In genomic region chr16:89489040-89489721, GRCh38 we compare ENCODE assay signal across 8 cellular contexts. TPM values are rescaled to one million over a fixed set of nuclear protein-coding genes. Genes with fewer than 3 reads are reported as not detected.
A peak's percentile ranks its signal among the peaks of the same experiment; 100 is the strongest.
DNase-seq lines count a peak whose midpoint lies in the region; ATAC-seq and TF ChIP-seq lines count a peak whose summit lies in the region.

No MANE protein-coding gene starts in this region.

- peaks cover 0 to 4% of the 10 kb centered on the region in 2 experiments; a peak in 1 of 5 replicates for H3K9me3 Mint-ChIP-seq in H9
- no peaks in the 10 kb centered on the region for H3K9me3 Mint-ChIP-seq in activated CD8-positive, alpha-beta T cell treated with anti-CD3 and anti-CD28 coated beads for 36 hours

- peak; percentile 45; the same call in 2 of the 3 replicates for TF ChIP-seq CTCF in H9 (conservative IDR thresholded peaks at IDR 0.05)
- peak; percentile 29 for TF ChIP-seq CTCF in activated CD8-positive, alpha-beta T cell treated with anti-CD3 and anti-CD28 coated beads for 36 hours (IDR thresholded peaks at IDR 0.05)
- TF ChIP-seq CTCF in lower lobe of right lung (IDR thresholded peaks at IDR 0.05): peak; percentile 34

- H3K27ac ChIP-seq in H9 (ENCODE audit: insufficient read length, low read depth, low read length) (no peak overlapping the region), ectodermal cell (ENCODE audit: insufficient read depth, low read depth, low read length, poor library complexity, severe bottlenecking) (peak overlapping the region; percentile 91), lower lobe of right lung (peak overlapping the region; percentile 97)

- POLR2A ChIA-PET in activated CD8-positive, alpha-beta T cell treated with anti-CD3 and anti-CD28 coated beads for 36 hours (lab: Charles Lee): interaction anchor here (0.6 to 4.3 kb wide), 24 partner anchors 9 to 193 kb away, joined by 3 to 39 read pairs (median 4); partner anchors contain the start of gene SPG7

- no peak overlapping the region for H4K5ac ChIP-seq in H9 (ENCODE audit: insufficient read length, low read depth, low read length)

- whole genome bisulfite sequencing in H9 (ENCODE audit: extremely low coverage, insufficient read length, low lambda C conversion rate): no CpG with 5 or more reads among the region's 49 CpGs
- 0% methylated on average over 48 to 49 of the region's 49 CpGs for WGBS in ectodermal cell, 2 experiments

- H3K79me2 ChIP-seq in H9 (ENCODE audit: insufficient read depth, low read length): peaks cover 48% of the 10 kb centered on the region

- peaks cover 8% of the 10 kb centered on the region for H3K23me2 ChIP-seq in H9 (ENCODE audit: insufficient read length, low read depth, low read length, poor library complexity, severe bottlenecking)

- no peak overlapping the region for H4K91ac ChIP-seq in H9 (ENCODE audit: insufficient read length, low read depth, low read length)

- H2AK5ac ChIP-seq in H9 (ENCODE audit: insufficient read length, low read length): no peak overlapping the region

- H2BK20ac ChIP-seq in H9 (ENCODE audit: low read depth, low read length, poor library complexity, severe bottlenecking): no peak overlapping the region

- no peak overlapping the region for H3K18ac ChIP-seq in H9 (ENCODE audit: insufficient read length, low read depth, low read length)

- H3K27me3 ChIP-seq in H9 (ENCODE audit: insufficient read depth, low read length): no peaks in the 10 kb centered on the region
- H3K27me3 ChIP-seq in ectodermal cell (ENCODE audit: control insufficient read depth, insufficient read depth, low read length, poor library complexity, severe bottlenecking): no peaks in the 10 kb centered on the region
- no peaks in the 10 kb centered on the region for H3K27me3 ChIP-seq in lower lobe of right lung (ENCODE audit: low read depth)

- no peak overlapping the region for H4K8ac ChIP-seq in H9 (replicated peaks; ENCODE audit: insufficient read length, low read depth, low read length)

- H2BK120ac ChIP-seq in H9 (ENCODE audit: low read depth, low read length, poor library complexity, severe bottlenecking): no peak overlapping the region

- CTCF ChIA-PET in activated CD8-positive, alpha-beta T cell treated with anti-CD3 and anti-CD28 coated beads for 36 hours (lab: Charles Lee): interaction anchor here (1.2 kb wide), 1 partner anchor 22 kb away, joined by 3 read pairs; no protein-coding TSS in a partner anchor

- peaks cover 0 to 10% (median 8%) of the 10 kb centered on the region in 3 experiments; a peak in 6 of 7 replicates for H3K36me3 Mint-ChIP-seq in H9 (ENCODE audit: insufficient read depth in 1 of 3, low read depth in 3 of 3)
- H3K36me3 Mint-ChIP-seq in activated CD8-positive, alpha-beta T cell treated with anti-CD3 and anti-CD28 coated beads for 36 hours (ENCODE audit: low read depth): peaks cover 39% of the 10 kb centered on the region

- H3K79me1 ChIP-seq in H9 (ENCODE audit: insufficient read depth, low read depth, low read length, poor library complexity, severe bottlenecking): peaks cover 5% of the 10 kb centered on the region

- H3K9me3 ChIP-seq in H9 (ENCODE audit: control insufficient read depth, low read depth, low read length) (no peaks in the 10 kb centered on the region), ectodermal cell (ENCODE audit: control insufficient read depth, low read length) (no peaks in the 10 kb centered on the region), lower lobe of right lung (no peaks in the 10 kb centered on the region)

- peak overlapping the region; percentile 91 to 95 for H3K4me3 Mint-ChIP-seq in H9
- peak overlapping the region; percentile 96 for H3K4me3 Mint-ChIP-seq in activated CD8-positive, alpha-beta T cell treated with anti-CD3 and anti-CD28 coated beads for 36 hours

- peak overlapping the region; percentile 98 to 99 (median 98) for H3K27ac Mint-ChIP-seq in H9
- H3K27ac Mint-ChIP-seq in activated CD8-positive, alpha-beta T cell treated with anti-CD3 and anti-CD28 coated beads for 36 hours: peak overlapping the region; percentile 96

- ATAC-seq in activated CD8-positive, alpha-beta T cell treated with anti-CD3 and anti-CD28 coated beads for 36 hours: peak; percentile 32
- ATAC-seq in lower lobe of right lung (peak; percentile 55 to 80), GM21529 (IDR thresholded peaks at IDR 0.05; ENCODE audit: unreplicated experiment) (no peak)

- no peak overlapping the region for H2BK5ac ChIP-seq in H9 (ENCODE audit: insufficient read length, low read length)

- H3K23ac ChIP-seq in H9 (ENCODE audit: insufficient read length, low read depth, low read length): no peak overlapping the region

- peak; percentile 83 for DNase-seq in Caki2 (ENCODE audit: low read depth)
- peak; percentile 71 for DNase-seq in H9
- DNase-seq in NCI-H774 (lab: John Stamatoyannopoulos, UW): peak; percentile 9
- peak; percentile 93 for DNase-seq in activated CD8-positive, alpha-beta T cell treated with anti-CD3 and anti-CD28 coated beads for 36 hours
- DNase-seq in lower lobe of right lung: peak; percentile 91
- DNase-seq in stimulated activated CD4-positive, alpha-beta T cell treated with anti-CD3 and anti-CD28 coated beads, Interleukin-4, amount 100 ng/mL, for 48 hours (ENCODE audit: low read depth in 2 of 2): peak; percentile 65 to 78

- no peaks in the 10 kb centered on the region for H4K20me1 ChIP-seq in H9 (ENCODE audit: control insufficient read depth, insufficient read depth, insufficient read length)

- H2BK12ac ChIP-seq in H9 (ENCODE audit: insufficient read length, low read depth, low read length): no peak overlapping the region

- H3T11ph ChIP-seq in H9 (ENCODE audit: low read length): no peak overlapping the region

- no peak overlapping the region for H3K14ac ChIP-seq in H9 (ENCODE audit: insufficient read depth, low read length)

- no peak overlapping the region for H2BK15ac ChIP-seq in H9 (ENCODE audit: low read depth, low read length)

- H3K4me3 ChIP-seq in ectodermal cell (ENCODE audit: insufficient read depth, low read depth, low read length) (peak overlapping the region; percentile 98), lower lobe of right lung (peak overlapping the region; percentile 79)

- peak overlapping the region; percentile 49 for H3K9ac ChIP-seq in H9 (ENCODE audit: extremely low read depth, insufficient read length, low read length)

- peaks cover 48 to 51% of the 10 kb centered on the region in 2 experiments for H3K4me1 Mint-ChIP-seq in H9
- peaks cover 61% of the 10 kb centered on the region for H3K4me1 Mint-ChIP-seq in activated CD8-positive, alpha-beta T cell treated with anti-CD3 and anti-CD28 coated beads for 36 hours (ENCODE audit: low read depth)

- H3K4me1 ChIP-seq in H9 (ENCODE audit: insufficient read depth, low read length) (peaks cover 3% of the 10 kb centered on the region; the same call in 1 of the 2 replicates), ectodermal cell (ENCODE audit: control insufficient read depth, insufficient read depth, low read length) (peaks cover 30% of the 10 kb centered on the region), lower lobe of right lung (peaks cover 63% of the 10 kb centered on the region)

- no peaks in the 10 kb centered on the region for H3K27me3 Mint-ChIP-seq in H9 (ENCODE audit: low read depth)
- H3K27me3 Mint-ChIP-seq in activated CD8-positive, alpha-beta T cell treated with anti-CD3 and anti-CD28 coated beads for 36 hours: no peaks in the 10 kb centered on the region

- in situ Hi-C loops in Caki2 (cut with HindIII; ENCODE audit: low pct_unique_long_range_greater_than_20kb, low sequenced_read_pairs): no loop called here

- H3K36me3 ChIP-seq in ectodermal cell (ENCODE audit: control insufficient read depth, insufficient read depth, low read length) (no peaks in the 10 kb centered on the region), lower lobe of right lung (no peaks in the 10 kb centered on the region)

- no peak overlapping the region for H2AFZ ChIP-seq in H9 (ENCODE audit: low read length)

- peak overlapping the region; percentile 39 for H3K4me2 ChIP-seq in H9 (ENCODE audit: insufficient read depth, insufficient read length, low read length)

- H3K56ac ChIP-seq in H9 (ENCODE audit: insufficient read length, low read depth, low read length): no peak overlapping the region

- no peak overlapping the region for H3K4ac ChIP-seq in H9 (ENCODE audit: low read depth, low read length)

- intact Hi-C loops in activated CD8-positive, alpha-beta T cell treated with anti-CD3 and anti-CD28 coated beads for 36 hours (cut with micrococcal nuclease): loop anchor here (10.0 kb wide), 1 partner anchor 134 kb away; no protein-coding TSS in a partner anchor
- intact Hi-C loops in lower lobe of right lung (cut with DNase I): no loop called here

RNA-seq across cellular contexts. Expression of gene ANKRD11, which starts 1.2 kb away (rescaled TPM):
- total RNA-seq in Caki2 (2014; rRNA removed; shearing (Covaris generic); ENCODE audit: low replicate concordance): 48.0 and 56.3 TPM in 2 replicates
- 178 and 181 TPM in 2 replicates for total RNA-seq in H9 (2021)
- 100 to 1,000 TPM; 145 to 147 TPM for total RNA-seq in activated CD8-positive, alpha-beta T cell treated with anti-CD3 and anti-CD28 coated beads for 36 hours
- 122 TPM for polyA plus RNA-seq in ectodermal cell (2013, experiment 1 of 4)
- 130 TPM for polyA plus RNA-seq in ectodermal cell (2013, experiment 2 of 4)
- 79.6 TPM for polyA plus RNA-seq in ectodermal cell (2013, experiment 3 of 4)
- 97.7 TPM for polyA plus RNA-seq in ectodermal cell (2013, experiment 4 of 4)
- total RNA-seq in lower lobe of right lung: 127 TPM

RNA-seq across cellular contexts. Expression of gene SPG7, which starts 19.0 kb away (rescaled TPM):
- total RNA-seq in Caki2 (2014; rRNA removed; shearing (Covaris generic); ENCODE audit: low replicate concordance): 58.6 and 65.0 TPM in 2 replicates
- total RNA-seq in H9 (2021) (110 and 119 TPM in 2 replicates), lower lobe of right lung (98.8 TPM)
- total RNA-seq in activated CD8-positive, alpha-beta T cell treated with anti-CD3 and anti-CD28 coated beads for 36 hours: 10 to 100 TPM; 78.6 to 79.8 TPM
- 116 TPM for polyA plus RNA-seq in ectodermal cell (2013, experiment 1 of 4)
- polyA plus RNA-seq in ectodermal cell (2013, experiment 2 of 4): 126 TPM
- 88.6 TPM for polyA plus RNA-seq in ectodermal cell (2013, experiment 3 of 4)
- 101 TPM for polyA plus RNA-seq in ectodermal cell (2013, experiment 4 of 4)

Comparison
In these comparisons a context has a peak if more than half of its experiments do, and no peak if none do; other contexts are left out.
1. DNase-seq: peak in every context shown above with its lines; median percentile 93 in activated CD8-positive, alpha-beta T cell treated with anti-CD3 and anti-CD28 coated beads for 36 hours; 91 in lower lobe of right lung; 83 in Caki2; 72 in stimulated activated CD4-positive, alpha-beta T cell treated with anti-CD3 and anti-CD28 coated beads, Interleukin-4, amount 100 ng/mL, for 48 hours; 71 in H9; 9 in NCI-H774.